ENCODE assay signal across 8 cellular contexts in genomic region chr12:26121841-26122680, GRCh38. TPM values are rescaled to one million over a fixed set of nuclear protein-coding genes. Genes with fewer than 3 reads are reported as not detected.
DNase-seq lines count a peak whose midpoint lies in the region; ATAC-seq, FAIRE-seq and TF ChIP-seq lines count a peak whose summit lies in the region.

No MANE protein-coding gene starts in this region.

- H3K9me2 ChIP-seq in MM.1S (replicated peaks; ENCODE audit: insufficient read depth, low read length): no peaks in the 10 kb centered on the region

- no peak for DNase-seq in A549 (ENCODE audit: low read depth in 1 of 2, low spot score in 1 of 2)
- DNase-seq in GM13977 (ENCODE audit: low spot score): peak; percentile 61
- peak; percentile 19 for DNase-seq in MM.1S
- peak; percentile 10 for DNase-seq in activated T-cell treated with anti-CD3 and anti-CD28 coated beads, Interleukin-2, amount 50 U/mL, for 4 hours
- DNase-seq in osteocyte (ENCODE audit: extremely low spot score, unreplicated experiment): no peak
- no peak for DNase-seq in dedifferentiated amniotic fluid mesenchymal stem cell (ENCODE audit: extremely low spot score)
- no peak for DNase-seq in T1000 (lab: John Stamatoyannopoulos, UW)

- H3K27me3 ChIP-seq in MM.1S (replicated peaks; ENCODE audit: insufficient read depth, low read length) (no peaks in the 10 kb centered on the region), gastroesophageal sphincter (no peaks in the 10 kb centered on the region)

- peak overlapping the region; percentile 61 for H3K4me3 Mint-ChIP-seq in activated T-cell treated with anti-CD3 and anti-CD28 coated beads, Interleukin-2, amount 50 U/mL, for 4 hours
- peak overlapping the region; percentile 69 for H3K4me3 Mint-ChIP-seq in osteocyte (ENCODE audit: unreplicated experiment)

- CTCF ChIA-PET in A549 (lab: Yijun Ruan, JAX): interaction anchor here (0.6 to 7.7 kb wide), 37 partner anchors 11 to 726 kb away, joined by 3 to 110 read pairs (median 4); partner anchors contain the start of gene SSPN

- H3F3A ChIP-seq in MM.1S (ENCODE audit: insufficient read depth, low read length): peaks cover 81% of the 10 kb centered on the region

- peak overlapping the region; percentile 86 for H3K9ac ChIP-seq in MM.1S (ENCODE audit: low read length)

- 13% methylated on average over 31 of the region's 94 CpGs for WGBS in A549 (ENCODE audit: missing lambda C conversion rate)
- WGBS in gastroesophageal sphincter (ENCODE audit: low coverage in 1 of 2), 2 donors: 5 to 34% methylated on average over 3 to 5 of the region's 94 CpGs

- peaks cover 67% of the 10 kb centered on the region for H3K27me3 Mint-ChIP-seq in activated T-cell treated with anti-CD3 and anti-CD28 coated beads, Interleukin-2, amount 50 U/mL, for 4 hours (ENCODE audit: low read depth)
- peaks cover 28% of the 10 kb centered on the region for H3K27me3 Mint-ChIP-seq in osteocyte (ENCODE audit: unreplicated experiment)

- in situ Hi-C loops in GM13977 (cut with MboI; ENCODE audit: low pct_unique_long_range_greater_than_20kb, low sequenced_read_pairs, unreplicated experiment): no loop called here

- H3K4me3 ChIP-seq in A549: peak overlapping the region; percentile 52
- H3K4me3 ChIP-seq in MM.1S (ENCODE audit: low read length): peak overlapping the region; percentile 77
- H3K4me3 ChIP-seq in gastroesophageal sphincter: peak overlapping the region; percentile 53 to 70

- TF ChIP-seq POLR2A in A549 (IDR thresholded peaks at IDR 0.05; ENCODE audit: low read length): no peak
- no peak for TF ChIP-seq POLR2A in gastroesophageal sphincter (IDR thresholded peaks at IDR 0.05)

- H4K20me1 ChIP-seq in MM.1S (ENCODE audit: insufficient read depth, low read length): no peaks in the 10 kb centered on the region

- H3K36me3 ChIP-seq in MM.1S (replicated peaks; ENCODE audit: insufficient read depth, low read length) (no peaks in the 10 kb centered on the region), gastroesophageal sphincter (no peaks in the 10 kb centered on the region)

- no peak overlapping the region for H2AFZ ChIP-seq in MM.1S (ENCODE audit: low read length)

- H3K27ac Mint-ChIP-seq in osteocyte (ENCODE audit: unreplicated experiment): no peak overlapping the region

- no peak for TF ChIP-seq RAD21 in A549 (conservative IDR thresholded peaks at IDR 0.05 in 1 of 2, IDR thresholded peaks at IDR 0.05 in 1 of 2)

- no peak for FAIRE-seq in A549 (lab: Jason Lieb, UNC)

- peak in 1 of 2 experiments; percentile 17; a peak in 3 of 6 replicates for ATAC-seq in A549
- ATAC-seq in activated T-cell treated with anti-CD3 and anti-CD28 coated beads, Interleukin-2, amount 50 U/mL, for 4 hours: peak; percentile 55 to 58
- ATAC-seq in gastroesophageal sphincter: peak; percentile 0

- H3K4me1 Mint-ChIP-seq in activated T-cell treated with anti-CD3 and anti-CD28 coated beads, Interleukin-2, amount 50 U/mL, for 4 hours (ENCODE audit: low read depth): peaks cover 29% of the 10 kb centered on the region
- H3K4me1 Mint-ChIP-seq in osteocyte (ENCODE audit: unreplicated experiment): peaks cover 32% of the 10 kb centered on the region

- H3K4me1 ChIP-seq in A549 (peaks cover 16% of the 10 kb centered on the region), MM.1S (ENCODE audit: low read length) (peaks cover 28% of the 10 kb centered on the region), gastroesophageal sphincter (peaks cover 0 to 70% (median 4%) of the 10 kb centered on the region in 3 donors)

- TF ChIP-seq CTCF in A549 (IDR thresholded peaks at IDR 0.05) (peak; percentile 9; the same call in 1 of the 3 replicates), GM13977 (IDR thresholded peaks at IDR 0.05; ENCODE audit: extremely low read depth, insufficient read depth, missing control alignments) (peak; percentile 5), MM.1S (IDR thresholded peaks at IDR 0.05; ENCODE audit: low read length) (no peak), gastroesophageal sphincter (IDR thresholded peaks at IDR 0.05) (peak in 1 of 4 experiments; percentile 25), osteocyte (IDR thresholded peaks at IDR 0.05) (no peak)

- peaks cover 49% of the 10 kb centered on the region for H3K79me2 ChIP-seq in MM.1S (ENCODE audit: low read length)

- POLR2A ChIA-PET in A549 (lab: Yijun Ruan, JAX): interaction anchor here (0.5 to 4.7 kb wide), 6 partner anchors 8 to 152 kb away, joined by 3 to 28 read pairs (median 5); no protein-coding TSS in a partner anchor

- TF ChIP-seq EP300 in A549 (IDR thresholded peaks at IDR 0.05) (no peak), gastroesophageal sphincter (IDR thresholded peaks at IDR 0.05) (no peak)

- H3K9me3 Mint-ChIP-seq in activated T-cell treated with anti-CD3 and anti-CD28 coated beads, Interleukin-2, amount 50 U/mL, for 4 hours: no peaks in the 10 kb centered on the region
- no peaks in the 10 kb centered on the region for H3K9me3 Mint-ChIP-seq in osteocyte (ENCODE audit: unreplicated experiment)

- no peaks in the 10 kb centered on the region for H3K9me3 ChIP-seq in A549
- no peaks in the 10 kb centered on the region for H3K9me3 ChIP-seq in MM.1S (replicated peaks; ENCODE audit: insufficient read depth, low read length)
- H3K9me3 ChIP-seq in gastroesophageal sphincter: no peaks in the 10 kb centered on the region

- H3K27ac ChIP-seq in A549: peak overlapping the region; percentile 21 to 83; a peak in 4 of 6 replicates
- peak overlapping the region; percentile 98 for H3K27ac ChIP-seq in MM.1S (ENCODE audit: low read length)
- peak overlapping the region; percentile 96 to 98 (median 98) for H3K27ac ChIP-seq in gastroesophageal sphincter

- H3K36me3 Mint-ChIP-seq in activated T-cell treated with anti-CD3 and anti-CD28 coated beads, Interleukin-2, amount 50 U/mL, for 4 hours (ENCODE audit: insufficient read depth): no peaks in the 10 kb centered on the region
- H3K36me3 Mint-ChIP-seq in osteocyte (ENCODE audit: unreplicated experiment): no peaks in the 10 kb centered on the region

- H3K4me2 ChIP-seq in A549 (peak overlapping the region; percentile 95), MM.1S (ENCODE audit: low read depth, low read length) (peak overlapping the region; percentile 87)

TF ChIP-seq in A549, 52 proteins besides CTCF, POLR2A, EP300 and RAD21 (continues in another document):
- TF ChIP-seq REST (IDR thresholded peaks at IDR 0.05): no peak
- TF ChIP-seq CEBPB (IDR thresholded peaks at IDR 0.05): no peak
- no peak for TF ChIP-seq KDM5A (IDR thresholded peaks at IDR 0.05)
- no peak for TF ChIP-seq HMGXB4 (CRISPR knock-in tag; IDR thresholded peaks at IDR 0.05; ENCODE audit: borderline replicate concordance)
- no peak for TF ChIP-seq ZFP36 (IDR thresholded peaks at IDR 0.05; ENCODE audit: borderline replicate concordance, partially characterized antibody)
- TF ChIP-seq RCOR1 (IDR thresholded peaks at IDR 0.05; ENCODE audit: low read depth, low read length): no peak
- TF ChIP-seq TP53 (CRISPR knock-in tag; IDR thresholded peaks at IDR 0.05): no peak

RNA-seq across cellular contexts. Expression of gene BHLHE41, which starts 2.8 kb away (rescaled TPM):
- polyA plus RNA-seq in A549 (2011; rRNA removed) (0.22 and 0.41 TPM in 2 replicates), A549 (2017; fragmentation: RNase III; extraction: RNeasy Plus Mini Kit Qiagen cat#74134 plus additional on column Dnase treatment) (0.52 to 1.1 TPM (median 0.81 TPM) in 3 replicates)
- 0.09 and 0.17 TPM in 2 replicates for polyA plus RNA-seq in A549 (2012; cell fraction: cytosol; rRNA removed)
- polyA plus RNA-seq in A549 (2012; cell fraction: nucleus; rRNA removed): 0.32 and 0.42 TPM in 2 replicates
- polyA minus RNA-seq in A549 (2011; rRNA and poly(A)+ RNA removed): not detected in 2 replicates
- under 1 TPM in 2 of 3 donors, not detected in 1; 0.05 to 0.28 TPM for total RNA-seq in activated T-cell treated with anti-CD3 and anti-CD28 coated beads, Interleukin-2, amount 50 U/mL, for 4 hours
- total RNA-seq in gastroesophageal sphincter (10 to 100 TPM in 3 of 4 donors, 1 to 10 TPM in 1; 5.3 to 91.2 (median 21.7) TPM), osteocyte (1.1 and 1.4 TPM in 2 replicates)

Comparison
In these comparisons a context has a peak if more than half of its experiments do, and no peak if none do; other contexts are left out.
1. DNase-seq: peak in GM13977 (single experiment), MM.1S (single experiment) and activated T-cell treated with anti-CD3 and anti-CD28 coated beads, Interleukin-2, amount 50 U/mL, for 4 hours (single experiment); none in A549 (0 of 2), osteocyte (single experiment), dedifferentiated amniotic fluid mesenchymal stem cell (single experiment) and T1000 (single experiment).
2. CTCF ChIP-seq: peak in A549 (single experiment) and GM13977 (single experiment); none in MM.1S (single experiment) and osteocyte (single experiment).
3. Peak in every context shown above with its lines, with median percentiles within 50 percentile points of each other: H3K27ac ChIP-seq and H3K4me3 ChIP-seq.